In the genomic region with DNA sequence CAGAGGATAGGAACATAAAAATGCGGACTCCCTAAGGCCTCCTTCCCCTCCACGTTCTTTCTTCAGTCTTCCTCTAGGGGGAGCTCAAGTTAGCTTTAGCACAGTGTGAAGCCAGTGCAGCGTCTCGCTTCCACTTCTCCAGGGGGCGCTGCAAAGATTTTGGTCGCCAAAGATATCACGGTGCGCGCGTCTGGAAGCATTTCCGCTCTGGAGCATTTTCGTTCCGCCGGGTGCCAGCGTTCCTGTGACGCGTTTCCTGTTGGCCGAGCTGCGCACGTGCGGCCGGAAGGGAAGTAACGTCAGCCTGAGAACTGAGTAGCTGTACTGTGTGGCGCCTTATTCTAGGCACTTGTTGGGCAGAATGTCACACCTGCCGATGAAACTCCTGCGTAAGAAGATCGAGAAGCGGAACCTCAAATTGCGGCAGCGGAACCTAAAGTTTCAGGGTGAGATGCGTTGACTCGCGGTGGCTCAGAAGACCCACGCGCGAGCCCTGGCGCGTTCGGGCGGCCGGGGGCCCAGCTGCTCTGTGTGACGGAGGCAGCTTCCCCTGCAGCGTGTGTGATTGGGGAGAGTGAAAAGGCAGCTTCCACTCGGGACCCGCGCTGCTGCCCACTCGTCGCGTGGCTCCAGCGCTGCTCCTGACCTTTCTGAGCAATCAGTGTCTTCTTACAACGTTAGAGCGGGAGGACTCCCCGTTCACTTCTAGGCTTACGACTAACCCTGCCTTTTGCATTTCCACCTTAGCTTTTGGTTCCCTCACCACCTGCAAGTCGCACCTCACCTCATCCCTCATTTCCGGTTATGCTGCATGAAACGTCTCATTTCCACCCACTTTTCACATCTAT, we compare ENCODE assay signal across 8 cellular contexts. TPM values are rescaled to one million over a fixed set of nuclear protein-coding genes. Genes with fewer than 3 reads are reported as not detected.
DNase-seq lines count a peak whose midpoint lies in the region; ATAC-seq and TF ChIP-seq lines count a peak whose summit lies in the region.

A gene (plus strand): TSS at position 275 of the 848 bp plus-strand sequence. CDS start 87 bp downstream, at position 362.

- peak; percentile 97 for ATAC-seq in GM21723 (IDR thresholded peaks at IDR 0.05; ENCODE audit: unreplicated experiment)
- peak; percentile 92 to 94 for ATAC-seq in activated T-cell treated with anti-CD3 and anti-CD28 coated beads, Interleukin-2, amount 50 U/mL, for 72 hours (replicated peaks in 1 of 2)
- peak; percentile 95 for ATAC-seq in stimulated activated effector memory CD8-positive, alpha-beta T cell treated with anti-CD3 and anti-CD28 coated beads, Interleukin-12 subunit alpha, Interleukin-12 subunit beta, amount 100 ng/mL, for 72 hours

- peaks cover 29% of the 10 kb centered on the region for H3K79me2 ChIP-seq in KMS-11 (ENCODE audit: insufficient read depth, low read depth)

- H2AFZ ChIP-seq in KMS-11 (ENCODE audit: low read depth), result peak within 1 kb of the TSS; percentile 67

- no peaks in the 10 kb centered on the region for H3K9me3 Mint-ChIP-seq in activated T-cell treated with anti-CD3 and anti-CD28 coated beads, Interleukin-2, amount 50 U/mL, for 72 hours
- no peaks in the 10 kb centered on the region for H3K9me3 Mint-ChIP-seq in stimulated activated effector memory CD8-positive, alpha-beta T cell treated with anti-CD3 and anti-CD28 coated beads, Interleukin-12 subunit alpha, Interleukin-12 subunit beta, amount 100 ng/mL, for 72 hours

- TF ChIP-seq EP300 in esophagus muscularis mucosa (IDR thresholded peaks at IDR 0.05), result no peak

- H3K27ac ChIP-seq in KMS-11 (peak within 1 kb of the TSS; percentile 91), Peyer's patch (peak within 1 kb of the TSS; percentile 84 to 90 (median 86)), esophagus muscularis mucosa (replicated peaks in 1 of 4) (peak within 1 kb of the TSS; percentile 83 to 92 (median 90))

- peaks cover 14 to 25% of the 10 kb centered on the region in 2 donors for H3K36me3 Mint-ChIP-seq in activated T-cell treated with anti-CD3 and anti-CD28 coated beads, Interleukin-2, amount 50 U/mL, for 72 hours (ENCODE audit: insufficient read depth in 2 of 2)
- H3K36me3 Mint-ChIP-seq in stimulated activated effector memory CD8-positive, alpha-beta T cell treated with anti-CD3 and anti-CD28 coated beads, Interleukin-12 subunit alpha, Interleukin-12 subunit beta, amount 100 ng/mL, for 72 hours, result peaks cover 55% of the 10 kb centered on the region

- H3K9me3 ChIP-seq in Peyer's patch (no peaks in the 10 kb centered on the region), esophagus muscularis mucosa (no peaks in the 10 kb centered on the region)

- DNase-seq in DMS79 treated with DMSO at 0.1 percent for 48 hours (lab: John Stamatoyannopoulos, UW) (peak; percentile 97), Peyer's patch (peak; percentile 96 to 99 (median 97)), esophagus muscularis mucosa (ENCODE audit: extremely low spot score) (peak; percentile 99), myocyte (ENCODE audit: low read depth) (peak; percentile 99)
- DNase-seq in activated T-cell treated with anti-CD3 and anti-CD28 coated beads, Interleukin-2, amount 50 U/mL, for 72 hours, result peak; percentile 95 to 97
- peak; percentile 91 to 98 for DNase-seq in stimulated activated effector memory CD8-positive, alpha-beta T cell treated with anti-CD3 and anti-CD28 coated beads, Interleukin-12 subunit alpha, Interleukin-12 subunit beta, amount 100 ng/mL, for 72 hours (ENCODE audit: low spot score in 2 of 2)

- intact Hi-C loops in esophagus muscularis mucosa (cut with DNase I), result no loop called here

- TF ChIP-seq CTCF in KMS-11 (conservative IDR thresholded peaks at IDR 0.05; ENCODE audit: low read depth, low read length) (peak; percentile 91), Peyer's patch (IDR thresholded peaks at IDR 0.05) (peak; percentile 96 to 100 (median 99)), esophagus muscularis mucosa (IDR thresholded peaks at IDR 0.05) (peak; percentile 98 to 99 (median 98))

- H3K27me3 ChIP-seq in KMS-11 (ENCODE audit: insufficient read depth, low read depth) (no peaks in the 10 kb centered on the region), Peyer's patch (no peaks in the 10 kb centered on the region), esophagus muscularis mucosa (no peaks in the 10 kb centered on the region)

- H4K20me1 ChIP-seq in KMS-11 (ENCODE audit: insufficient read depth), result no peaks in the 10 kb centered on the region

- 1% methylated on average over 30 of the region's 57 CpGs for WGBS in esophagus muscularis mucosa

- H3K4me1 Mint-ChIP-seq in activated T-cell treated with anti-CD3 and anti-CD28 coated beads, Interleukin-2, amount 50 U/mL, for 72 hours (ENCODE audit: low read depth), result peaks cover 52% of the 10 kb centered on the region
- peaks cover 35% of the 10 kb centered on the region for H3K4me1 Mint-ChIP-seq in stimulated activated effector memory CD8-positive, alpha-beta T cell treated with anti-CD3 and anti-CD28 coated beads, Interleukin-12 subunit alpha, Interleukin-12 subunit beta, amount 100 ng/mL, for 72 hours

- peak within 1 kb of the TSS; percentile 95 for H3K27ac Mint-ChIP-seq in activated T-cell treated with anti-CD3 and anti-CD28 coated beads, Interleukin-2, amount 50 U/mL, for 72 hours
- peak within 1 kb of the TSS; percentile 98 for H3K27ac Mint-ChIP-seq in stimulated activated effector memory CD8-positive, alpha-beta T cell treated with anti-CD3 and anti-CD28 coated beads, Interleukin-12 subunit alpha, Interleukin-12 subunit beta, amount 100 ng/mL, for 72 hours

- no peaks in the 10 kb centered on the region for H3K27me3 Mint-ChIP-seq in activated T-cell treated with anti-CD3 and anti-CD28 coated beads, Interleukin-2, amount 50 U/mL, for 72 hours (ENCODE audit: low read depth)

- TF ChIP-seq POLR2A in Peyer's patch (IDR thresholded peaks at IDR 0.05) (peak in 1 of 2 donors; percentile 52), esophagus muscularis mucosa (IDR thresholded peaks at IDR 0.05; ENCODE audit: low read depth) (no peak)

- H3K4me2 ChIP-seq in KMS-11, result peak within 1 kb of the TSS; percentile 73

- peak within 1 kb of the TSS; percentile 95 for H3K9ac ChIP-seq in KMS-11

- H3K4me1 ChIP-seq in KMS-11 (ENCODE audit: low read depth, poor library complexity, severe bottlenecking) (peaks cover 18% of the 10 kb centered on the region), Peyer's patch (peaks cover 0 to 15% (median 6%) of the 10 kb centered on the region in 4 donors), esophagus muscularis mucosa (peaks cover 10 to 27% (median 24%) of the 10 kb centered on the region in 4 donors)

- H3K4me3 ChIP-seq in KMS-11 (IDR thresholded peaks at IDR 0.05; ENCODE audit: insufficient read depth, low read depth, low read length) (peak within 1 kb of the TSS; percentile 77), Peyer's patch (peak within 1 kb of the TSS; percentile 65 to 76 (median 70)), esophagus muscularis mucosa (peak within 1 kb of the TSS; percentile 80 to 93 (median 87))

- H3K4me3 Mint-ChIP-seq in activated T-cell treated with anti-CD3 and anti-CD28 coated beads, Interleukin-2, amount 50 U/mL, for 72 hours, result peak within 1 kb of the TSS; percentile 94
- peak within 1 kb of the TSS; percentile 94 for H3K4me3 Mint-ChIP-seq in stimulated activated effector memory CD8-positive, alpha-beta T cell treated with anti-CD3 and anti-CD28 coated beads, Interleukin-12 subunit alpha, Interleukin-12 subunit beta, amount 100 ng/mL, for 72 hours

- H3K36me3 ChIP-seq in KMS-11 (ENCODE audit: insufficient read depth) (no peaks in the 10 kb centered on the region), Peyer's patch (peaks cover 0 to 24% (median 0%) of the 10 kb centered on the region in 3 donors), esophagus muscularis mucosa (peaks cover 4 to 27% (median 22%) of the 10 kb centered on the region in 4 donors)

RNA-seq across cellular contexts. Expression of the gene that starts here (rescaled TPM):
- total RNA-seq in Peyer's patch (10 to 100 TPM; 23.5 to 48.7 (median 33.5) TPM), esophagus muscularis mucosa (10 to 100 TPM; 29.2 to 44.5 (median 38.6) TPM), myocyte (49.2 and 57.7 TPM in 2 replicates)
- 100 to 1,000 TPM in 1 of 2 donors, 10 to 100 TPM in 1; 92.4 to 107 TPM for total RNA-seq in activated T-cell treated with anti-CD3 and anti-CD28 coated beads, Interleukin-2, amount 50 U/mL, for 72 hours
- 20.3 TPM for polyA plus RNA-seq in myocyte (2012)

Comparison
In these comparisons a context has a peak if more than half of its experiments do, and no peak if none do; other contexts are left out.
1. Peak in every context shown above with its lines: DNase-seq, ATAC-seq, H3K4me3 ChIP-seq and H3K27ac ChIP-seq.